In the genomic region with DNA sequence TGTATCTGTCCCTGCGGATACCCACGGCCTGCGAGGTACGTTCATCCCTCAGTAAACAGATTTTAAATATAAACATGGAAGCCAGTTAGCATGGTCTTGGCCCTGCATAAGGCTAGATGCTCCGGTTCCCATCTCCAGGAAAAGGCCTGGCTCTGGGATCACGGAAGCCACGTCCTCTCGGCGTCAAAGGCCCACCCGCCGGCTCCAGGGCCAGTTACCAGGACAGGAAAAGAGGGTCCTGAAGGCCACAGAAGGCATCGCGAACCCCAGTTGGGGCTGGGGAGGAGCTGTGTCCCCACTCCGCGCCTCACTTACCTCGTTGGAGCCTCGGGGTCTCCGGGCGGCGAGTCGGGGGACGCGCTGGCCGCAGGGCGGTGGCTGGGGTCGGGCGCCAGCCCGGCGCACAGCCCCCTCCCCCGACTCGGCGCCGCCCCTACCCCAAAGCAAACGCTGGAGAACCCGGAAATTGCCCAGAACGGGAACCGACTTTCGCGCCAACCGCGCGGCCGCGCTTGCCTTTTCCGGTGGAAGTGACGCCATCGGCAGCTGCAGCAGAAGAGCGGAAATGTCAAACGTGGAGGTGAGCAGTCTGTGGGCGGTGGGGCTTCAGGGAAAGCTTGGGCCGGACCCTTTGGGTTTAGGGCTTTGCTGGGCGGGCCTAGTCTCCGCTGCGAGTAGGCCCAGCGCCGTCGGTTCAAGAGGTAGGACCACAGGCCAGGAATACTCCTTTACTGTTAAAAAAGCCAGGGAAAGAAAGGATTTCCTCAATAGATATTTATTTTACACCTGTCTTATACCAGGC, we compare ENCODE assay signal across 8 cellular contexts. TPM values are rescaled to one million over a fixed set of nuclear protein-coding genes. Genes with fewer than 3 reads are reported as not detected.
A peak's percentile ranks its signal among the peaks of the same experiment; 100 is the strongest.
DNase-seq lines count a peak whose midpoint lies in the region; ATAC-seq and TF ChIP-seq lines count a peak whose summit lies in the region.

TSS of gene TOPBP1 (minus strand) at position 488 of the 802 bp plus-strand sequence. CDS start 814 bp downstream, outside the sequence.

- intact Hi-C loops in left lung (cut with DNase I) = no loop called here

- no peaks in the 10 kb centered on the region for H3K27me3 ChIP-seq in left lung

- H3K36me3 ChIP-seq in left lung = peaks cover 0 to 24% of the 10 kb centered on the region in 2 donors

- DNase-seq in CD1c-positive myeloid dendritic cell (ENCODE audit: extremely low spot score) (peak; percentile 91), NCI-H748 (lab: John Stamatoyannopoulos, UW; ENCODE audit: unreplicated experiment) (peak; percentile 89), dermis blood vessel endothelial cell (peak; percentile 83), left lung (peak; percentile 89 to 96)
- DNase-seq in activated CD4-positive, alpha-beta T cell treated with anti-CD3 and anti-CD28 coated beads, Interleukin-2, amount 50 U/mL, for 4 hours = peak; percentile 80
- DNase-seq in stimulated activated CD4-positive, alpha-beta T cell treated with anti-CD3 and anti-CD28 coated beads, Interleukin-2, amount 100 ng/mL, for 48 hours = peak; percentile 83 to 84

- ATAC-seq in GM19397 (IDR thresholded peaks at IDR 0.05; ENCODE audit: unreplicated experiment) = peak; percentile 89
- peak; percentile 74 for ATAC-seq in HG03558 (IDR thresholded peaks at IDR 0.05; ENCODE audit: extremely low read depth, unreplicated experiment)
- peak; percentile 95 for ATAC-seq in left lung

- H3K4me1 ChIP-seq in left lung = peaks cover 0 to 33% of the 10 kb centered on the region in 2 donors

- peak within 1 kb of the TSS; percentile 73 to 80 for H3K27ac ChIP-seq in left lung

- H3K9me3 ChIP-seq in left lung = no peaks in the 10 kb centered on the region

- no peak for TF ChIP-seq CTCF in left lung (IDR thresholded peaks at IDR 0.05)

- H3K4me3 ChIP-seq in left lung = peak within 1 kb of the TSS; percentile 76 to 86

RNA-seq across cellular contexts. Expression of gene TOPBP1, which starts in this region (rescaled TPM):
- total RNA-seq in dermis blood vessel endothelial cell (35.7 and 51.7 TPM in 2 replicates), left lung (10 to 100 TPM; 17.5 to 26.2 TPM)

Comparison
In these comparisons a context has a peak if more than half of its experiments do, and no peak if none do; other contexts are left out.
1. Peak in every context shown above with its lines: DNase-seq, ATAC-seq, H3K4me3 ChIP-seq and H3K27ac ChIP-seq.